ENCODE assay signal across 24 cellular contexts in genomic region chr3:46721009-46721408, GRCh38. TPM values are rescaled to one million over a fixed set of nuclear protein-coding genes. Genes with fewer than 3 reads are reported as not detected.
"Had no signal": no experiment of that assay in that cellular context is flagged by ENCODE, and none has a peak within 500 bp of the region (broad histone marks: within the 10 kb centered on the region; RNA-seq: fewer than 3 reads in every experiment).

No MANE protein-coding gene starts in this region.

- DNase-seq: IMR-90, Kasumi-1, MM.1S, NCI-H1092 treated with DMSO at 0.1 percent for 48 hours, NCI-H1436, NCI-H187, NCI-H2029, NCI-H2081 treated with DMSO at 0.1 percent for 48 hours, NCI-H2227 treated with DMSO at 0.1 percent for 48 hours, NCI-H524, NCI-H526 treated with DMSO at 0.1 percent for 48 hours, NCI-H774, Right ventricle myocardium superior, RPMI8226, SIG-M5 had no signal

- H3K27me3 ChIP-seq: SJSA1 had no signal

- H3K4me3 ChIP-seq: SJSA1, SK-N-MC had no signal

- H3K4me2 ChIP-seq: KMS-11 had no signal

- H3K36me3 ChIP-seq: SJSA1 had no signal

- ATAC-seq: HepG2 had no signal

- H3K9me3 ChIP-seq: SJSA1 had no signal

- FAIRE-seq: HepG2, RCC 7860 had no signal

- H3K27ac ChIP-seq: KMS-11, SJSA1, SK-N-MC had no signal

- H3K9ac ChIP-seq: KMS-11 had no signal

RNA-seq across cellular contexts. Expression of gene PRSS50, which starts 3.3 kb away (rescaled TPM):
- total RNA-seq: HepG2; HT-29; IMR-90; M059J; NCI-H460; SJSA1; T-helper 1 cell treated with Interleukin-12 subunit alpha and Interleukin-12 subunit beta and Interleukin-4 antibody, amounts not matched to agents 30 ng/mL and 1 ng/mL, for 36 hours had no signal
- polyA plus RNA-seq: HepG2, IMR-90 had no signal

RNA-seq across cellular contexts. Expression of gene TMIE, which starts 19.8 kb away (rescaled TPM):
- total RNA-seq: HepG2; IMR-90; SJSA1; T-helper 1 cell treated with Interleukin-12 subunit alpha and Interleukin-12 subunit beta and Interleukin-4 antibody, amounts not matched to agents 30 ng/mL and 1 ng/mL, for 36 hours had no signal
- polyA plus RNA-seq: HepG2 had no signal

RNA-seq across cellular contexts. Expression of gene ALS2CL, which starts 27.5 kb away (rescaled TPM):
- total RNA-seq: HepG2 had no signal
- polyA plus RNA-seq: HepG2 had no signal
